Comparison of ENCODE assay signal across 20 cellular contexts in the genomic region with DNA sequence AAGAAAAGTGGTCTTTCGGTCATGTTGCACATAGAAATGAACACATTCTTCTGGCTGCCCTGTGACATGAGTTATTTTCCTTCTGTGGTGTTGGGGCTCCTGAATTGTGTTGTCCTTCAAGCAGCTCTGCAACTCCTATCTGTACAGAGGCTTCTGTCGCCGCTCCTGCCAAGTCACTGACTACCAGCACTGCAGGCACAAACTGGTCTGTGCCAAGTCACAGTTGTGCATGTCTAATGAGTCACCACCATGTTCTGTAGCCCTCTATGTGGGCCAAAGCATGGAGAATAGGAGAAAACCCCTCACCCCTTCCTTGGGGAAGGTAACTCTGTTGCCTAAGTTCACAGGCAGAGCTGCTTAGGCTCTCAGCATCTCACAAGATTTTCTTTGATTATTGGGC.
DNase-seq lines count a peak whose midpoint lies in the region; ATAC-seq and TF ChIP-seq lines count a peak whose summit lies in the region.
"Had no signal": no experiment of that assay in that cellular context is flagged by ENCODE, and none has a peak within 500 bp of the region (broad histone marks: within the 10 kb centered on the region; RNA-seq: fewer than 3 reads in every experiment).

No MANE protein-coding gene starts in this region.

- no peak for TF ChIP-seq CTCF in endodermal cell (conservative IDR thresholded peaks at IDR 0.05)
- no peak for TF ChIP-seq CTCF in chondrocyte (IDR thresholded peaks at IDR 0.05)

- H3K9me3 Mint-ChIP-seq in endodermal cell, result peaks cover 13% of the 10 kb centered on the region
- H3K9me3 Mint-ChIP-seq in chondrocyte (ENCODE audit: low read depth), result peaks cover 6% of the 10 kb centered on the region

- no peak overlapping the region for H3K9ac ChIP-seq in endodermal cell (ENCODE audit: extremely low read depth, low read length, poor library complexity, severe bottlenecking)
- H3K9ac ChIP-seq: KMS-11 had no signal

- H3K4me3 ChIP-seq in endodermal cell (ENCODE audit: low read length), result peak overlapping the region; percentile 65

- peak overlapping the region; percentile 80 for H3K27ac Mint-ChIP-seq in endodermal cell
- H3K27ac Mint-ChIP-seq in chondrocyte (ENCODE audit: unreplicated experiment), result no peak overlapping the region

- H3K4me1 Mint-ChIP-seq in endodermal cell, result peaks cover 27% of the 10 kb centered on the region
- no peaks in the 10 kb centered on the region for H3K4me1 Mint-ChIP-seq in chondrocyte (ENCODE audit: low read depth)

- H3K27ac ChIP-seq in endodermal cell (ENCODE audit: low read depth, low read length), result no peak overlapping the region
- H3K27ac ChIP-seq: C4-2B, KMS-11 had no signal

- H3K27me3 Mint-ChIP-seq in endodermal cell (ENCODE audit: insufficient read depth), result no peaks in the 10 kb centered on the region
- no peaks in the 10 kb centered on the region for H3K27me3 Mint-ChIP-seq in chondrocyte (ENCODE audit: low read depth)

- WGBS in endodermal cell (ENCODE audit: insufficient coverage in 1 of 2, insufficient read length in 1 of 2), 2 experiments, result 30 to 56% methylated on average over 2 to 3 of the region's 3 CpGs

- H3K36me3 Mint-ChIP-seq in endodermal cell (ENCODE audit: low read depth), result no peaks in the 10 kb centered on the region
- H3K36me3 Mint-ChIP-seq in chondrocyte (ENCODE audit: low read depth), result no peaks in the 10 kb centered on the region

- ATAC-seq in GM19035 (IDR thresholded peaks at IDR 0.05; ENCODE audit: unreplicated experiment) (no peak), HG03354 (IDR thresholded peaks at IDR 0.05; ENCODE audit: poor library complexity, severe bottlenecking, unreplicated experiment) (no peak)

- in situ Hi-C loops in G401 (cut with HindIII; ENCODE audit: low sequenced_read_pairs), result no loop called here

- H3K4me3 Mint-ChIP-seq in endodermal cell (peak overlapping the region; percentile 0), chondrocyte (ENCODE audit: unreplicated experiment) (no peak overlapping the region)

- intact Hi-C loops in posterior cingulate gyrus (cut with DNase I), result no loop called here

- peaks cover 8% of the 10 kb centered on the region for H3K9me3 ChIP-seq in endodermal cell (ENCODE audit: control insufficient read depth, low read length)

- DNase-seq in G401 (ENCODE audit: low spot score) (peak; percentile 20), NCI-H82 (lab: John Stamatoyannopoulos, UW) (peak; percentile 70), endodermal cell (peak; percentile 48), posterior cingulate gyrus (peak in 7 of 10 donors; percentile 15 to 87 (median 45)), GDM1 (lab: John Stamatoyannopoulos, UW) (no peak), chondrocyte (ENCODE audit: low spot score) (no peak)
- DNase-seq: DMS79 treated with DMSO at 0.1 percent for 48 hours; GF-D8; NCI-H1048; NCI-H1436; NCI-H1930; NCI-H345; NCI-H526 treated with DMSO at 0.1 percent for 48 hours; NK-92 treated with Interleukin-12 subunit alpha and Interleukin-12 subunit beta, amount 100 ng/mL, for 24 hours; Right ventricle myocardium superior; T-helper 1 cell had no signal

- peaks cover 16% of the 10 kb centered on the region for H3K4me1 ChIP-seq in endodermal cell (ENCODE audit: control insufficient read depth, insufficient read depth, low read length)

- no peaks in the 10 kb centered on the region for H3K27me3 ChIP-seq in endodermal cell (ENCODE audit: control insufficient read depth, insufficient read depth, low read length, poor library complexity, severe bottlenecking)

- H3K36me3 ChIP-seq in endodermal cell (ENCODE audit: control insufficient read depth, insufficient read depth, low read length), result no peaks in the 10 kb centered on the region

Comparison
In these comparisons a context has a peak if more than half of its experiments do, and no peak if none do; other contexts are left out.
1. DNase-seq: peak in G401 (single experiment), NCI-H82 (single experiment), endodermal cell (single experiment) and posterior cingulate gyrus (7 of 10); none in GDM1 (single experiment) and chondrocyte (single experiment).